In the genomic region with DNA sequence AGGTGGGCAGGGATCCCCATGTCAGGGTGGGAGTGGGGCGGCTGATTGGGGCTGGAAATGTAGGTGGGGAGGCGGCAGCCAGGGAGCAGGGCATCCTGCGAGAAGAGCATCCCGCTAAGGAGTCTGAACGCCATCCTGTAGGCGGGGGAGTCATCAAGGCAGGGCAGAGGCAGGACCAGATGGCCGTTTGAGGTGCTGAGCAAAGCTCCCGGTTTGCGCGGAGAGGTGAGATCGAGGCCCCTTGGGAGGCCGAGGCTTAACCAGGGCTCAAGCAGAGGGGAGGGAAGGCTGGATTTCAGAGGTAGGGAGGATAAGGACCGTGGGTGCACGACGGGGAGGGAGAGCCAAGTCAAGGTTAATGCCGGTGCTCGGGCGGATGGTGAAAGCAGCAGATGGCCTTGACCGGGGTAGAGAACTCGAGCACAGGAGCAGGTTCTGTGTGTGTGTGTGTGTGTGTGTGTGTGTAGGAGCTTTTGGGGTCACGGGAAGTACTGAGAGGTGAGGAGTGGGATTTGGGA, we compare ENCODE assay signal across 1 cellular context.
TF ChIP-seq lines count a peak whose summit lies in the region.

No MANE protein-coding gene starts in this region.

TF ChIP-seq in GM12878, 131 proteins besides CTCF, POLR2A, EP300 and RAD21 (continued from another document):
- TF ChIP-seq, protein P1, sequence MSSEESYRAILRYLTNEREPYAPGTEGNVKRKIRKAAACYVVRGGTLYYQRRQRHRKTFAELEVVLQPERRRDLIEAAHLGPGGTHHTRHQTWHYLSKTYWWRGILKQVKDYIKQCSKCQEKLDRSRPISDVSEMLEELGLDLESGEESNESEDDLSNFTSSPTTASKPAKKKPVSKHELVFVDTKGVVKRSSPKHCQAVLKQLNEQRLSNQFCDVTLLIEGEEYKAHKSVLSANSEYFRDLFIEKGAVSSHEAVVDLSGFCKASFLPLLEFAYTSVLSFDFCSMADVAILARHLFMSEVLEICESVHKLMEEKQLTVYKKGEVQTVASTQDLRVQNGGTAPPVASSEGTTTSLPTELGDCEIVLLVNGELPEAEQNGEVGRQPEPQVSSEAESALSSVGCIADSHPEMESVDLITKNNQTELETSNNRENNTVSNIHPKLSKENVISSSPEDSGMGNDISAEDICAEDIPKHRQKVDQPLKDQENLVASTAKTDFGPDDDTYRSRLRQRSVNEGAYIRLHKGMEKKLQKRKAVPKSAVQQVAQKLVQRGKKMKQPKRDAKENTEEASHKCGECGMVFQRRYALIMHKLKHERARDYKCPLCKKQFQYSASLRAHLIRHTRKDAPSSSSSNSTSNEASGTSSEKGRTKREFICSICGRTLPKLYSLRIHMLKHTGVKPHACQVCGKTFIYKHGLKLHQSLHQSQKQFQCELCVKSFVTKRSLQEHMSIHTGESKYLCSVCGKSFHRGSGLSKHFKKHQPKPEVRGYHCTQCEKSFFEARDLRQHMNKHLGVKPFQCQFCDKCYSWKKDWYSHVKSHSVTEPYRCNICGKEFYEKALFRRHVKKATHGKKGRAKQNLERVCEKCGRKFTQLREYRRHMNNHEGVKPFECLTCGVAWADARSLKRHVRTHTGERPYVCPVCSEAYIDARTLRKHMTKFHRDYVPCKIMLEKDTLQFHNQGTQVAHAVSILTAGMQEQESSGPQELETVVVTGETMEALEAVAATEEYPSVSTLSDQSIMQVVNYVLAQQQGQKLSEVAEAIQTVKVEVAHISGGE (CRISPR knock-in tag; IDR thresholded peaks at IDR 0.05), result no peak
- TF ChIP-seq, protein P2, sequence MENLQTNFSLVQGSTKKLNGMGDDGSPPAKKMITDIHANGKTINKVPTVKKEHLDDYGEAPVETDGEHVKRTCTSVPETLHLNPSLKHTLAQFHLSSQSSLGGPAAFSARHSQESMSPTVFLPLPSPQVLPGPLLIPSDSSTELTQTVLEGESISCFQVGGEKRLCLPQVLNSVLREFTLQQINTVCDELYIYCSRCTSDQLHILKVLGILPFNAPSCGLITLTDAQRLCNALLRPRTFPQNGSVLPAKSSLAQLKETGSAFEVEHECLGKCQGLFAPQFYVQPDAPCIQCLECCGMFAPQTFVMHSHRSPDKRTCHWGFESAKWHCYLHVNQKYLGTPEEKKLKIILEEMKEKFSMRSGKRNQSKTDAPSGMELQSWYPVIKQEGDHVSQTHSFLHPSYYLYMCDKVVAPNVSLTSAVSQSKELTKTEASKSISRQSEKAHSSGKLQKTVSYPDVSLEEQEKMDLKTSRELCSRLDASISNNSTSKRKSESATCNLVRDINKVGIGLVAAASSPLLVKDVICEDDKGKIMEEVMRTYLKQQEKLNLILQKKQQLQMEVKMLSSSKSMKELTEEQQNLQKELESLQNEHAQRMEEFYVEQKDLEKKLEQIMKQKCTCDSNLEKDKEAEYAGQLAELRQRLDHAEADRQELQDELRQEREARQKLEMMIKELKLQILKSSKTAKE (IDR thresholded peaks at IDR 0.05; ENCODE audit: low read depth, poor library complexity, severe bottlenecking), result no peak
- TF ChIP-seq, protein P3, sequence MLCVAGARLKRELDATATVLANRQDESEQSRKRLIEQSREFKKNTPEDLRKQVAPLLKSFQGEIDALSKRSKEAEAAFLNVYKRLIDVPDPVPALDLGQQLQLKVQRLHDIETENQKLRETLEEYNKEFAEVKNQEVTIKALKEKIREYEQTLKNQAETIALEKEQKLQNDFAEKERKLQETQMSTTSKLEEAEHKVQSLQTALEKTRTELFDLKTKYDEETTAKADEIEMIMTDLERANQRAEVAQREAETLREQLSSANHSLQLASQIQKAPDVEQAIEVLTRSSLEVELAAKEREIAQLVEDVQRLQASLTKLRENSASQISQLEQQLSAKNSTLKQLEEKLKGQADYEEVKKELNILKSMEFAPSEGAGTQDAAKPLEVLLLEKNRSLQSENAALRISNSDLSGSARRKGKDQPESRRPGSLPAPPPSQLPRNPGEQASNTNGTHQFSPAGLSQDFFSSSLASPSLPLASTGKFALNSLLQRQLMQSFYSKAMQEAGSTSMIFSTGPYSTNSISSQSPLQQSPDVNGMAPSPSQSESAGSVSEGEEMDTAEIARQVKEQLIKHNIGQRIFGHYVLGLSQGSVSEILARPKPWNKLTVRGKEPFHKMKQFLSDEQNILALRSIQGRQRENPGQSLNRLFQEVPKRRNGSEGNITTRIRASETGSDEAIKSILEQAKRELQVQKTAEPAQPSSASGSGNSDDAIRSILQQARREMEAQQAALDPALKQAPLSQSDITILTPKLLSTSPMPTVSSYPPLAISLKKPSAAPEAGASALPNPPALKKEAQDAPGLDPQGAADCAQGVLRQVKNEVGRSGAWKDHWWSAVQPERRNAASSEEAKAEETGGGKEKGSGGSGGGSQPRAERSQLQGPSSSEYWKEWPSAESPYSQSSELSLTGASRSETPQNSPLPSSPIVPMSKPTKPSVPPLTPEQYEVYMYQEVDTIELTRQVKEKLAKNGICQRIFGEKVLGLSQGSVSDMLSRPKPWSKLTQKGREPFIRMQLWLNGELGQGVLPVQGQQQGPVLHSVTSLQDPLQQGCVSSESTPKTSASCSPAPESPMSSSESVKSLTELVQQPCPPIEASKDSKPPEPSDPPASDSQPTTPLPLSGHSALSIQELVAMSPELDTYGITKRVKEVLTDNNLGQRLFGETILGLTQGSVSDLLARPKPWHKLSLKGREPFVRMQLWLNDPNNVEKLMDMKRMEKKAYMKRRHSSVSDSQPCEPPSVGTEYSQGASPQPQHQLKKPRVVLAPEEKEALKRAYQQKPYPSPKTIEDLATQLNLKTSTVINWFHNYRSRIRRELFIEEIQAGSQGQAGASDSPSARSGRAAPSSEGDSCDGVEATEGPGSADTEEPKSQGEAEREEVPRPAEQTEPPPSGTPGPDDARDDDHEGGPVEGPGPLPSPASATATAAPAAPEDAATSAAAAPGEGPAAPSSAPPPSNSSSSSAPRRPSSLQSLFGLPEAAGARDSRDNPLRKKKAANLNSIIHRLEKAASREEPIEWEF (IDR thresholded peaks at IDR 0.05; ENCODE audit: insufficient replicate concordance, low read depth, low read length), result no peak
